In genomic region chr19:2237051-2237868, GRCh38 we compare ENCODE assay signal across 9 cellular contexts. TPM values are rescaled to one million over a fixed set of nuclear protein-coding genes. Genes with fewer than 3 reads are reported as not detected.
A peak's percentile ranks its signal among the peaks of the same experiment; 100 is the strongest.
DNase-seq lines count a peak whose midpoint lies in the region; ATAC-seq and TF ChIP-seq lines count a peak whose summit lies in the region.
"Had no signal": no experiment of that assay in that cellular context is flagged by ENCODE, and none has a peak within 500 bp of the region (broad histone marks: within the 10 kb centered on the region; RNA-seq: fewer than 3 reads in every experiment).

No MANE protein-coding gene starts in this region.

- no peak overlapping the region for H2AFZ ChIP-seq in H9 (ENCODE audit: low read length)

- H3K4me1 ChIP-seq in H9 (ENCODE audit: insufficient read depth, low read length), result peaks cover 4% of the 10 kb centered on the region; the same call in 1 of the 2 replicates
- H3K4me1 ChIP-seq in heart right ventricle, result peaks cover 27 to 82% (median 59%) of the 10 kb centered on the region in 9 donors

- H3K4me2 ChIP-seq in H9 (ENCODE audit: insufficient read depth, insufficient read length, low read length), result peak overlapping the region; percentile 47

- H4K8ac ChIP-seq in H9 (replicated peaks; ENCODE audit: insufficient read length, low read depth, low read length), result no peak overlapping the region

- peaks cover 2% of the 10 kb centered on the region for H4K20me1 ChIP-seq in H9 (ENCODE audit: control insufficient read depth, insufficient read depth, insufficient read length)

- no peaks in the 10 kb centered on the region for H3K9me3 ChIP-seq in H9 (ENCODE audit: control insufficient read depth, low read depth, low read length)
- no peaks in the 10 kb centered on the region for H3K9me3 ChIP-seq in heart right ventricle

- H3K36me3 Mint-ChIP-seq in H9 (ENCODE audit: insufficient read depth in 1 of 3, low read depth in 3 of 3), result peaks cover 15 to 54% (median 54%) of the 10 kb centered on the region in 3 experiments

- H3K4me3 ChIP-seq in WI38 (ENCODE audit: low read depth, low read length), result peak overlapping the region; percentile 86
- H3K4me3 ChIP-seq in heart right ventricle, result peak overlapping the region; percentile 71 to 95 (median 89)
- peak overlapping the region; percentile 78 to 98 (median 91) for H3K4me3 ChIP-seq in skin epidermis

- DNase-seq in H9, result no peak
- no peak for DNase-seq in heart right ventricle
- DNase-seq in NCI-H2029 treated with DMSO at 0.1 percent for 48 hours (lab: John Stamatoyannopoulos, UW), result no peak
- no peak for DNase-seq in COR-L47 (lab: John Stamatoyannopoulos, UW)

- H2BK120ac ChIP-seq in H9 (ENCODE audit: low read depth, low read length, poor library complexity, severe bottlenecking), result no peak overlapping the region

- H3K27ac Mint-ChIP-seq in H9, result peak overlapping the region; percentile 91 to 95 (median 94); a peak in 6 of 7 replicates

- H3K4me3 Mint-ChIP-seq in H9, result peak overlapping the region; percentile 96 to 97

- H3K56ac ChIP-seq in H9 (ENCODE audit: insufficient read length, low read depth, low read length), result no peak overlapping the region

- H3K27ac ChIP-seq in H9 (ENCODE audit: insufficient read length, low read depth, low read length), result no peak overlapping the region
- peak overlapping the region; percentile 92 to 100 (median 99) for H3K27ac ChIP-seq in heart right ventricle
- H3K27ac ChIP-seq in skin epidermis, result peak overlapping the region; percentile 90 to 99 (median 97)

- H3K4ac ChIP-seq in H9 (ENCODE audit: low read depth, low read length), result no peak overlapping the region

- WGBS in H9 (ENCODE audit: extremely low coverage, insufficient read length, low lambda C conversion rate), result no CpG with 5 or more reads among the region's 43 CpGs
- WGBS in heart right ventricle, 2 donors, result 42 to 45% methylated on average over 43 of the region's 43 CpGs

- no peak overlapping the region for H2BK20ac ChIP-seq in H9 (ENCODE audit: low read depth, low read length, poor library complexity, severe bottlenecking)

- H2BK15ac ChIP-seq in H9 (ENCODE audit: low read depth, low read length), result no peak overlapping the region

- H3K9ac ChIP-seq in H9 (ENCODE audit: extremely low read depth, insufficient read length, low read length), result peak overlapping the region; percentile 72

- H3K23me2 ChIP-seq in H9 (ENCODE audit: insufficient read length, low read depth, low read length, poor library complexity, severe bottlenecking), result peaks cover 9% of the 10 kb centered on the region

- H3K36me3 ChIP-seq in heart right ventricle, result peaks cover 0 to 31% (median 4%) of the 10 kb centered on the region in 9 donors

- no peak overlapping the region for H2AK5ac ChIP-seq in H9 (ENCODE audit: insufficient read length, low read length)

- no peak overlapping the region for H2BK5ac ChIP-seq in H9 (ENCODE audit: insufficient read length, low read length)

- H3K79me2 ChIP-seq in H9 (ENCODE audit: insufficient read depth, low read length), result peaks cover 51% of the 10 kb centered on the region

- no peaks in the 10 kb centered on the region for H3K27me3 ChIP-seq in H9 (ENCODE audit: insufficient read depth, low read length)
- H3K27me3 ChIP-seq in heart right ventricle, result no peaks in the 10 kb centered on the region

- no peaks in the 10 kb centered on the region; the same call in 1 of the 2 replicates for H3K27me3 Mint-ChIP-seq in H9 (ENCODE audit: low read depth)

- H3K23ac ChIP-seq in H9 (ENCODE audit: insufficient read length, low read depth, low read length), result no peak overlapping the region

- no peak overlapping the region for H4K5ac ChIP-seq in H9 (ENCODE audit: insufficient read length, low read depth, low read length)

- peak overlapping the region; percentile 87 for H3K14ac ChIP-seq in H9 (ENCODE audit: insufficient read depth, low read length)

- peaks cover 40 to 48% of the 10 kb centered on the region in 2 experiments for H3K4me1 Mint-ChIP-seq in H9

- no peak for TF ChIP-seq CTCF in H9 (conservative IDR thresholded peaks at IDR 0.05)
- no peak for TF ChIP-seq CTCF in WI38 (IDR thresholded peaks at IDR 0.05; ENCODE audit: low read depth, low read length)
- TF ChIP-seq CTCF in heart right ventricle (IDR thresholded peaks at IDR 0.05), result no peak

- intact Hi-C loops in heart right ventricle (cut with DNase I), result loop anchor here in 9 of 10 donors (2.0 to 10.0 kb wide), 12 partner anchors 32 to 158 kb away; partner anchors contain the start of genes AP3D1 (in 2 of the 9) and DOT1L (in 2 of the 9)

- peaks cover 9% of the 10 kb centered on the region for H3K79me1 ChIP-seq in H9 (ENCODE audit: insufficient read depth, low read depth, low read length, poor library complexity, severe bottlenecking)

- no peak overlapping the region for H2BK12ac ChIP-seq in H9 (ENCODE audit: insufficient read length, low read depth, low read length)

- no peak overlapping the region for H3T11ph ChIP-seq in H9 (ENCODE audit: low read length)

- H4K91ac ChIP-seq in H9 (ENCODE audit: insufficient read length, low read depth, low read length), result no peak overlapping the region

- ATAC-seq in heart right ventricle (peak in 2 of 8 donors; percentile 14 to 26), GM21619 (IDR thresholded peaks at IDR 0.05; ENCODE audit: unreplicated experiment) (no peak), GM18909 (IDR thresholded peaks at IDR 0.05; ENCODE audit: poor library complexity, unreplicated experiment) (no peak)

- peak overlapping the region; percentile 90 for H3K18ac ChIP-seq in H9 (ENCODE audit: insufficient read length, low read depth, low read length)

- peaks cover 0 to 3% of the 10 kb centered on the region in 2 experiments; a peak in 1 of 5 replicates for H3K9me3 Mint-ChIP-seq in H9

RNA-seq across cellular contexts. Expression of gene SF3A2, which starts 0.6 kb away (rescaled TPM):
- total RNA-seq in H9 (2021) (166 and 167 TPM in 2 replicates), heart right ventricle (10 to 100 TPM; 24.6 to 45.2 (median 30.4) TPM)
- 10 to 100 TPM; 25.8 to 47.3 TPM for polyA plus RNA-seq in heart right ventricle

RNA-seq across cellular contexts. Expression of gene PLEKHJ1, which starts 1.1 kb away (rescaled TPM):
- total RNA-seq in H9 (2021), result 139 and 148 TPM in 2 replicates
- 10 to 100 TPM; 40.0 to 76.5 (median 45.0) TPM for total RNA-seq in heart right ventricle
- polyA plus RNA-seq in heart right ventricle, result 100 to 1,000 TPM in 1 of 2 donors, 10 to 100 TPM in 1; 83.6 to 103 TPM

RNA-seq across cellular contexts. Expression of gene AMH, which starts 11.9 kb away (rescaled TPM):
- total RNA-seq in H9 (2021) (70.2 and 70.7 TPM in 2 replicates), heart right ventricle (under 1 TPM; 0.15 to 0.70 (median 0.41) TPM)
- polyA plus RNA-seq in heart right ventricle, result 1 to 10 TPM in 1 of 2 donors, under 1 TPM in 1; 0.30 to 1.0 TPM

RNA-seq across cellular contexts. Expression of gene JSRP1, which starts 19.0 kb away (rescaled TPM):
- 0.90 and 1.1 TPM in 2 replicates for total RNA-seq in H9 (2021)
- total RNA-seq in heart right ventricle, result under 1 TPM in 3 of 10 donors, not detected in 7; 0.31 to 0.72 (median 0.45) TPM
- under 1 TPM in 1 of 2 donors, not detected in 1; 0.29 TPM for polyA plus RNA-seq in heart right ventricle
- total RNA-seq: NCI-H460 had no signal

RNA-seq across cellular contexts. Expression of gene PEAK3, which starts 44.7 kb away (rescaled TPM):
- not detected in 2 replicates for total RNA-seq in H9 (2021)
- 1 to 10 TPM in 1 of 10 donors, under 1 TPM in 9; 0.11 to 1.1 (median 0.22) TPM for total RNA-seq in heart right ventricle
- under 1 TPM; 0.13 to 0.22 TPM for polyA plus RNA-seq in heart right ventricle
- total RNA-seq: NCI-H460 had no signal

Comparison
In these comparisons a context has a peak if more than half of its experiments do, and no peak if none do; other contexts are left out.
1. RNA of gene AMH, which starts 11.9 kb away (total RNA-seq): 70.2 to 70.7 TPM in H9; 0.15 to 0.70 TPM in heart right ventricle; every median in the first group is over 10 times any median in the second.
2. Peak in every context shown above with its lines, with median percentiles within 50 percentile points of each other: H3K4me3 ChIP-seq.